Comparison of ENCODE assay signal across 9 cellular contexts in the genomic region with DNA sequence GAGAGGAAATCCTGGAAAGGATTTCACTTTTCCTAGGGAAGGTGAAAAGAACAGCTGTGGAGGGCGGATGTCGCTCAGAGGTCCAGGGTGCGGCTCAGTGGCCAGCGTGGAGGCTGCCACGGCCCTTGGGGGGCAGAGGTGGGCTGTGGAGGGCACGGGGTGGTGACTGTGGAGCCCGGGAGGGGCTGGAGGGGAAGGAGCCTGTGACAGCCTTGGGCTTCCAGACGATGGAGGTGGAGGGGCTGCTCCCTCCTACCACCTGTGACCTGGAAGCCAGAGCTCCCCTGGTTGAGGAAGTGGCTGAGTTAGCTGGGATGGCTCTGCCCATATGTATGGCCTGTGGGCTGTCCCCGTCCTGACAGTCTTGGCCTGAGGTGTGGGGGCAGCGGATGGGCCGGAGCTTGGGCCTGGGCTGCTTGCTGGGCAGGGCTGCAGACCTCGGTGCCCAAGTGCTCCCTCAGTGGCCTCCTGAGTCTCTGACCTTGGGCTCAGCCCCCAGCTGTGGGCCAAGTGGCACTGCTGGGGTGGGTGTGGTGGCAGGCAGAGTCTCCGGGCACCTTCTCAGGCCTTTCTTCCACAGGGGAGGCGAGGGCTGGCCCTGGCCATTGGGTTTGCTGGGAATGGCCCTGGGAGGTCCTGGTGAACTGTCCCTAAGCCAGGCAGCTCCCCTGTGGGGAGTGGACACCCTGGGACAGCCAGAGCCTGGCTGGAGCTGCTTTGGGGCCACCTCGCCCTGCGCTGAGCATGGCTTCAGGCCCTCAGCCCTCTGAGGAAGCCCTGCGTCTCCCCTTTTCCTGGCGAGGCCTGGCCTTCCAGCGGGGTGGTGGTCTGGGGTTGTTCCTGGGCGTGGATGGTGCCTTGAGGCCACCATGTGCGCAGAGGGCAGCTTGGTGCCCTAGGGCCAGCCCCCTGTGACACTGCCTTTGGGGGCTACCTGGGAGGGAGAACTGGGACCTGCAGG. TPM values are rescaled to one million over a fixed set of nuclear protein-coding genes. Genes with fewer than 3 reads are reported as not detected.
DNase-seq lines count a peak whose midpoint lies in the region; TF ChIP-seq lines count a peak whose summit lies in the region.
"Had no signal": no experiment of that assay in that cellular context is flagged by ENCODE, and none has a peak within 500 bp of the region (broad histone marks: within the 10 kb centered on the region; RNA-seq: fewer than 3 reads in every experiment).

No MANE protein-coding gene starts in this region.

- peak overlapping the region; percentile 63 to 99 (median 99) for H3K27ac ChIP-seq in tibial nerve

- no peak for TF ChIP-seq EP300 in tibial nerve (IDR thresholded peaks at IDR 0.05)

- TF ChIP-seq POLR2A in tibial nerve (IDR thresholded peaks at IDR 0.05), result no peak

- no peaks in the 10 kb centered on the region for H3K27me3 Mint-ChIP-seq in activated T-cell treated with anti-CD3 and anti-CD28 coated beads, Interleukin-2, amount 50 U/mL, for 24 hours
- H3K27me3 Mint-ChIP-seq in chondrocyte (ENCODE audit: low read depth), result no peaks in the 10 kb centered on the region

- no peak for DNase-seq in activated T-cell treated with anti-CD3 and anti-CD28 coated beads, Interleukin-2, amount 50 U/mL, for 24 hours
- DNase-seq in activated T-cell treated with anti-CD3 and anti-CD28 coated beads for 4 hours, result no peak
- no peak for DNase-seq in chondrocyte (ENCODE audit: low spot score)
- no peak for DNase-seq in tibial nerve (ENCODE audit: low spot score in 2 of 2)
- no peak for DNase-seq in GOT3 (lab: John Stamatoyannopoulos, UW)
- DNase-seq in MV-4-11 (lab: John Stamatoyannopoulos, UW), result no peak
- DNase-seq in NCI-H69 (lab: John Stamatoyannopoulos, UW), result no peak
- DNase-seq: activated CD4-positive, alpha-beta T cell treated with anti-CD3 and anti-CD28 coated beads for 4 hours had no signal

- 54 to 72% methylated on average over 10 to 19 of the region's 21 CpGs for WGBS in tibial nerve, 2 donors

- peaks cover 76% of the 10 kb centered on the region for H3K4me1 ChIP-seq in mucosa of stomach (ENCODE audit: control insufficient read depth, insufficient read depth, low read length)
- H3K4me1 ChIP-seq in tibial nerve, result peaks cover 0 to 77% (median 56%) of the 10 kb centered on the region in 4 donors

- peaks cover 22% of the 10 kb centered on the region for H3K36me3 ChIP-seq in mucosa of stomach (ENCODE audit: control insufficient read depth, insufficient read depth, low read length)
- peaks cover 0 to 34% (median 0%) of the 10 kb centered on the region in 3 donors for H3K36me3 ChIP-seq in tibial nerve

- H3K4me3 Mint-ChIP-seq in activated T-cell treated with anti-CD3 and anti-CD28 coated beads, Interleukin-2, amount 50 U/mL, for 24 hours, result no peak overlapping the region
- peak overlapping the region; percentile 85 for H3K4me3 Mint-ChIP-seq in chondrocyte (ENCODE audit: unreplicated experiment)

- H3K9me3 Mint-ChIP-seq in activated T-cell treated with anti-CD3 and anti-CD28 coated beads, Interleukin-2, amount 50 U/mL, for 24 hours, result no peaks in the 10 kb centered on the region
- no peaks in the 10 kb centered on the region for H3K9me3 Mint-ChIP-seq in chondrocyte (ENCODE audit: low read depth)

- H3K4me3 ChIP-seq in mucosa of stomach (ENCODE audit: low read length) (peak overlapping the region; percentile 96), tibial nerve (peak overlapping the region; percentile 1 to 100 (median 67))

- H3K9me3 ChIP-seq in mucosa of stomach (ENCODE audit: control insufficient read depth, low read length) (no peaks in the 10 kb centered on the region), tibial nerve (no peaks in the 10 kb centered on the region)

- peak overlapping the region; percentile 97 for H3K9ac ChIP-seq in mucosa of stomach (ENCODE audit: low read length)

- peak overlapping the region; percentile 55 for H3K27ac Mint-ChIP-seq in activated T-cell treated with anti-CD3 and anti-CD28 coated beads, Interleukin-2, amount 50 U/mL, for 24 hours
- H3K27ac Mint-ChIP-seq in chondrocyte (ENCODE audit: unreplicated experiment), result peak overlapping the region; percentile 95

- H3K27me3 ChIP-seq in mucosa of stomach (ENCODE audit: control insufficient read depth, insufficient read depth, low read length) (no peaks in the 10 kb centered on the region), tibial nerve (no peaks in the 10 kb centered on the region)

- TF ChIP-seq CTCF in chondrocyte (IDR thresholded peaks at IDR 0.05) (no peak), tibial nerve (IDR thresholded peaks at IDR 0.05) (no peak)

- peaks cover 37% of the 10 kb centered on the region for H3K36me3 Mint-ChIP-seq in activated T-cell treated with anti-CD3 and anti-CD28 coated beads, Interleukin-2, amount 50 U/mL, for 24 hours (ENCODE audit: low read depth)
- H3K36me3 Mint-ChIP-seq in chondrocyte (ENCODE audit: low read depth), result peaks cover 15% of the 10 kb centered on the region

- H3K4me1 Mint-ChIP-seq in activated T-cell treated with anti-CD3 and anti-CD28 coated beads, Interleukin-2, amount 50 U/mL, for 24 hours (ENCODE audit: low read depth), result peaks cover 40% of the 10 kb centered on the region
- H3K4me1 Mint-ChIP-seq in chondrocyte (ENCODE audit: low read depth), result peaks cover 65% of the 10 kb centered on the region

RNA-seq across cellular contexts. Expression of a gene that starts 3.9 kb away (rescaled TPM):
- 264 to 370 TPM (median 359 TPM) in 3 replicates for total RNA-seq in chondrocyte
- 10 to 100 TPM; 33.5 to 69.0 (median 44.3) TPM for total RNA-seq in tibial nerve

RNA-seq across cellular contexts. Expression of a gene that starts 33.4 kb away (rescaled TPM):
- total RNA-seq in chondrocyte (27.3 to 33.8 TPM (median 32.0 TPM) in 3 replicates), tibial nerve (10 to 100 TPM; 30.8 to 72.6 (median 41.2) TPM)
